1 cellular context compared by ENCODE assay signal in the genomic region with DNA sequence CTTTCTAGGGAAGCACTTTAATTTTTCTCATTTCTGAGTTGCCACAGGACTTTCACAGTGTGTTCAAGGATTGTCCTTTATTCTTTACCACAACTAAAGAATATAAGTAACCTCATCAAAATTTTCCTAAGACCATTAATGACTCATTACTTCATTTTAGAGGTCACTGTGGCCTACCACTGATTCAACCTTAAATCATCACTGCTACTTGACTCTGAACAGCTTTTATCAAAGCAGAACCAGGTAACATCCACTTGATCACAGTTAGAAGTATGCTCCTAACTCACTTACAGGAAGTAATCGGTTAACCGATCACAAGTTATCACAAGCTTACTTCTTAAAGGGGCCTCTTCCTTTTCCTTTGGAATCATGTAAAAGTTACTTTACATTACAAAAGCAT.
TF ChIP-seq lines count a peak whose summit lies in the region.

No MANE protein-coding gene starts in this region.

TF ChIP-seq in GM23338, 12 proteins besides CTCF, POLR2A, EP300 and RAD21 (continued from another document):
- TF ChIP-seq, protein P1, sequence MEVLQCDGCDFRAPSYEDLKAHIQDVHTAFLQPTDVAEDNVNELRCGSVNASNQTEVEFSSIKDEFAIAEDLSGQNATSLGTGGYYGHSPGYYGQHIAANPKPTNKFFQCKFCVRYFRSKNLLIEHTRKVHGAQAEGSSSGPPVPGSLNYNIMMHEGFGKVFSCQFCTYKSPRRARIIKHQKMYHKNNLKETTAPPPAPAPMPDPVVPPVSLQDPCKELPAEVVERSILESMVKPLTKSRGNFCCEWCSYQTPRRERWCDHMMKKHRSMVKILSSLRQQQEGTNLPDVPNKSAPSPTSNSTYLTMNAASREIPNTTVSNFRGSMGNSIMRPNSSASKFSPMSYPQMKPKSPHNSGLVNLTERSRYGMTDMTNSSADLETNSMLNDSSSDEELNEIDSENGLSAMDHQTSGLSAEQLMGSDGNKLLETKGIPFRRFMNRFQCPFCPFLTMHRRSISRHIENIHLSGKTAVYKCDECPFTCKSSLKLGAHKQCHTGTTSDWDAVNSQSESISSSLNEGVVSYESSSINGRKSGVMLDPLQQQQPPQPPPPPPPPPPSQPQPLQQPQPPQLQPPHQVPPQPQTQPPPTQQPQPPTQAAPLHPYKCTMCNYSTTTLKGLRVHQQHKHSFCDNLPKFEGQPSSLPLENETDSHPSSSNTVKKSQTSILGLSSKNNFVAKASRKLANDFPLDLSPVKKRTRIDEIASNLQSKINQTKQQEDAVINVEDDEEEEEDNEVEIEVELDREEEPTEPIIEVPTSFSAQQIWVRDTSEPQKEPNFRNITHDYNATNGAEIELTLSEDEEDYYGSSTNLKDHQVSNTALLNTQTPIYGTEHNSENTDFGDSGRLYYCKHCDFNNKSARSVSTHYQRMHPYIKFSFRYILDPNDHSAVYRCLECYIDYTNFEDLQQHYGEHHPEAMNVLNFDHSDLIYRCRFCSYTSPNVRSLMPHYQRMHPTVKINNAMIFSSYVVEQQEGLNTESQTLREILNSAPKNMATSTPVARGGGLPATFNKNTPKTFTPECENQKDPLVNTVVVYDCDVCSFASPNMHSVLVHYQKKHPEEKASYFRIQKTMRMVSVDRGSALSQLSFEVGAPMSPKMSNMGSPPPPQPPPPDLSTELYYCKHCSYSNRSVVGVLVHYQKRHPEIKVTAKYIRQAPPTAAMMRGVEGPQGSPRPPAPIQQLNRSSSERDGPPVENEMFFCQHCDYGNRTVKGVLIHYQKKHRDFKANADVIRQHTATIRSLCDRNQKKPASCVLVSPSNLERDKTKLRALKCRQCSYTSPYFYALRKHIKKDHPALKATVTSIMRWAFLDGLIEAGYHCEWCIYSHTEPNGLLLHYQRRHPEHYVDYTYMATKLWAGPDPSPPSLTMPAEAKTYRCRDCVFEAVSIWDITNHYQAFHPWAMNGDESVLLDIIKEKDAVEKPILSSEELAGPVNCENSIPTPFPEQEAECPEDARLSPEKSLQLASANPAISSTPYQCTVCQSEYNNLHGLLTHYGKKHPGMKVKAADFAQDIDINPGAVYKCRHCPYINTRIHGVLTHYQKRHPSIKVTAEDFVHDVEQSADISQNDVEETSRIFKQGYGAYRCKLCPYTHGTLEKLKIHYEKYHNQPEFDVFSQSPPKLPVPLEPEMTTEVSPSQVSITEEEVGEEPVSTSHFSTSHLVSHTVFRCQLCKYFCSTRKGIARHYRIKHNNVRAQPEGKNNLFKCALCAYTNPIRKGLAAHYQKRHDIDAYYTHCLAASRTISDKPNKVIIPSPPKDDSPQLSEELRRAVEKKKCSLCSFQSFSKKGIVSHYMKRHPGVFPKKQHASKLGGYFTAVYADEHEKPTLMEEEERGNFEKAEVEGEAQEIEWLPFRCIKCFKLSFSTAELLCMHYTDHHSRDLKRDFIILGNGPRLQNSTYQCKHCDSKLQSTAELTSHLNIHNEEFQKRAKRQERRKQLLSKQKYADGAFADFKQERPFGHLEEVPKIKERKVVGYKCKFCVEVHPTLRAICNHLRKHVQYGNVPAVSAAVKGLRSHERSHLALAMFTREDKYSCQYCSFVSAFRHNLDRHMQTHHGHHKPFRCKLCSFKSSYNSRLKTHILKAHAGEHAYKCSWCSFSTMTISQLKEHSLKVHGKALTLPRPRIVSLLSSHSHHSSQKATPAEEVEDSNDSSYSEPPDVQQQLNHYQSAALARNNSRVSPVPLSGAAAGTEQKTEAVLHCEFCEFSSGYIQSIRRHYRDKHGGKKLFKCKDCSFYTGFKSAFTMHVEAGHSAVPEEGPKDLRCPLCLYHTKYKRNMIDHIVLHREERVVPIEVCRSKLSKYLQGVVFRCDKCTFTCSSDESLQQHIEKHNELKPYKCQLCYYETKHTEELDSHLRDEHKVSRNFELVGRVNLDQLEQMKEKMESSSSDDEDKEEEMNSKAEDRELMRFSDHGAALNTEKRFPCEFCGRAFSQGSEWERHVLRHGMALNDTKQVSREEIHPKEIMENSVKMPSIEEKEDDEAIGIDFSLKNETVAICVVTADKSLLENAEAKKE (CRISPR knock-in tag; IDR thresholded peaks at IDR 0.05), result no peak
- no peak for TF ChIP-seq NANOG (IDR thresholded peaks at IDR 0.05; ENCODE audit: borderline replicate concordance)
- TF ChIP-seq CREB1 (CRISPR knock-in tag; IDR thresholded peaks at IDR 0.05; ENCODE audit: low read depth), result no peak
- TF ChIP-seq EZH2 (IDR thresholded peaks at IDR 0.05; ENCODE audit: low read depth, unreplicated experiment), result no peak
- no peak for TF ChIP-seq STAT1 (IDR thresholded peaks at IDR 0.05; ENCODE audit: unreplicated experiment)
- no peak for TF ChIP-seq EZH2phosphoT487 (IDR thresholded peaks at IDR 0.05; ENCODE audit: unreplicated experiment)
